In genomic region chr6:9623228-9623832, GRCh38 we compare ENCODE assay signal across 19 cellular contexts.
"Had no signal": no experiment of that assay in that cellular context is flagged by ENCODE, and none has a peak within 500 bp of the region (broad histone marks: within the 10 kb centered on the region; RNA-seq: fewer than 3 reads in every experiment).

No MANE protein-coding gene starts in this region.

- H3K27ac ChIP-seq: esophagus squamous epithelium, prostate gland, right atrium auricular region, skin epidermis, suprapubic skin, vagina had no signal

- H3K27me3 Mint-ChIP-seq: activated B cell treated with CpG ODN at 0.5 μM for 24 hours; activated CD4-positive, alpha-beta memory T cell treated with anti-CD3 and anti-CD28 coated beads for 36 hours; activated naive CD8-positive, alpha-beta T cell; memory B cell; naive B cell; stimulated activated naive CD8-positive, alpha-beta T cell treated with anti-CD3 and anti-CD28 coated beads, Interleukin-15, Interleukin-2, amounts not matched to agents 100 ng/mL and 50 ng/mL, for 24 hours had no signal

- H3K27ac Mint-ChIP-seq: activated B cell treated with CpG ODN at 0.5 μM for 24 hours; activated CD4-positive, alpha-beta memory T cell treated with anti-CD3 and anti-CD28 coated beads for 36 hours; activated naive CD8-positive, alpha-beta T cell; activated T-helper 1 cell treated with anti-CD3 and anti-CD28 coated beads, Interleukin-12 subunit alpha, Interleukin-12 subunit beta, Interleukin-2, Interleukin-4 antibody, amounts not matched to agents 30 ng/mL and 10 ng/mL and 1 ng/mL, durations not matched to agents 14 hours and 24 hours and 36 hours; immature natural killer cell; memory B cell; stimulated activated naive CD8-positive, alpha-beta T cell treated with anti-CD3 and anti-CD28 coated beads, Interleukin-15, Interleukin-2, amounts not matched to agents 100 ng/mL and 50 ng/mL, for 24 hours had no signal

- H3K4me3 Mint-ChIP-seq: activated B cell treated with CpG ODN at 0.5 μM for 24 hours; activated CD4-positive, alpha-beta memory T cell treated with anti-CD3 and anti-CD28 coated beads for 36 hours; activated naive CD8-positive, alpha-beta T cell; activated T-helper 1 cell treated with anti-CD3 and anti-CD28 coated beads, Interleukin-12 subunit alpha, Interleukin-12 subunit beta, Interleukin-2, Interleukin-4 antibody, amounts not matched to agents 30 ng/mL and 10 ng/mL and 1 ng/mL, durations not matched to agents 14 hours and 24 hours and 36 hours; immature natural killer cell; memory B cell; naive B cell; neural crest cell; stimulated activated naive CD8-positive, alpha-beta T cell treated with anti-CD3 and anti-CD28 coated beads, Interleukin-15, Interleukin-2, amounts not matched to agents 100 ng/mL and 50 ng/mL, for 24 hours had no signal

- H3K36me3 Mint-ChIP-seq: activated CD4-positive, alpha-beta memory T cell treated with anti-CD3 and anti-CD28 coated beads for 36 hours; activated naive CD8-positive, alpha-beta T cell; immature natural killer cell; memory B cell; naive B cell had no signal

- ATAC-seq: left ventricle myocardium superior had no signal

- H3K27me3 ChIP-seq: esophagus squamous epithelium, right atrium auricular region, suprapubic skin, vagina had no signal

- H3K9me3 ChIP-seq: prostate gland, suprapubic skin, vagina had no signal

- H3K4me3 ChIP-seq: esophagus squamous epithelium, prostate gland, right atrium auricular region, skin epidermis, suprapubic skin, vagina had no signal

- H3K4me1 ChIP-seq: prostate gland, right atrium auricular region, suprapubic skin, vagina had no signal

- H3K4me1 Mint-ChIP-seq: activated B cell treated with CpG ODN at 0.5 μM for 24 hours, immature natural killer cell, memory B cell, naive B cell, neural crest cell had no signal

- H3K36me3 ChIP-seq: esophagus squamous epithelium, prostate gland, right atrium auricular region, suprapubic skin, vagina had no signal

- DNase-seq: activated B cell treated with CpG ODN at 0.5 μM for 24 hours; activated CD4-positive, alpha-beta memory T cell treated with anti-CD3 and anti-CD28 coated beads for 36 hours; activated CD4-positive, alpha-beta T cell treated with anti-CD3 and anti-CD28 coated beads for 4 hours; activated T-cell treated with anti-CD3 and anti-CD28 coated beads for 4 hours; effector memory CD4-positive, alpha-beta T cell; esophagus squamous epithelium; immature natural killer cell; left ventricle myocardium superior; naive B cell had no signal
